In genomic region chr15:67149068-67149841, GRCh38 we compare ENCODE assay signal across 8 cellular contexts.
DNase-seq lines count a peak whose midpoint lies in the region; ATAC-seq and TF ChIP-seq lines count a peak whose summit lies in the region.

No MANE protein-coding gene starts in this region.

- H3K27me3 ChIP-seq in mammary epithelial cell (ENCODE audit: insufficient read depth, low read length), result no peaks in the 10 kb centered on the region
- H3K27me3 ChIP-seq in muscle layer of colon (ENCODE audit: control insufficient read depth in 1 of 2, insufficient read depth in 2 of 2, low read length in 2 of 2), result no peaks in the 10 kb centered on the region

- H3K27ac ChIP-seq in mammary epithelial cell (ENCODE audit: insufficient read depth, low read depth, low read length), result peak overlapping the region; percentile 92
- peak overlapping the region; percentile 12 for H3K27ac ChIP-seq in muscle layer of colon (ENCODE audit: low read depth, low read length)

- CTCF ChIA-PET in mammary epithelial cell (lab: Charles Lee; ENCODE audit: low non-redundant PET), result no interaction called here

- H3K27ac Mint-ChIP-seq in stimulated activated naive CD8-positive, alpha-beta T cell treated with anti-CD3 and anti-CD28 coated beads, Interleukin-15, Interleukin-2, amounts not matched to agents 100 ng/mL and 50 ng/mL, for 24 hours, result peak overlapping the region; percentile 55
- no peak overlapping the region for H3K27ac Mint-ChIP-seq in stimulated activated naive CD8-positive, alpha-beta T cell treated with anti-CD3 and anti-CD28 coated beads, Interleukin-15, amount 100 ng/mL, for 72 hours

- peaks cover 77% of the 10 kb centered on the region for H3K4me1 Mint-ChIP-seq in stimulated activated naive CD8-positive, alpha-beta T cell treated with anti-CD3 and anti-CD28 coated beads, Interleukin-15, Interleukin-2, amounts not matched to agents 100 ng/mL and 50 ng/mL, for 24 hours (ENCODE audit: low read depth)
- peaks cover 76% of the 10 kb centered on the region for H3K4me1 Mint-ChIP-seq in stimulated activated naive CD8-positive, alpha-beta T cell treated with anti-CD3 and anti-CD28 coated beads, Interleukin-15, amount 100 ng/mL, for 72 hours

- no peak for ATAC-seq in stimulated activated naive CD8-positive, alpha-beta T cell treated with anti-CD3 and anti-CD28 coated beads, Interleukin-15, amount 100 ng/mL, for 72 hours
- ATAC-seq in GM19351 (IDR thresholded peaks at IDR 0.05; ENCODE audit: unreplicated experiment), result no peak

- DNase-seq in stimulated activated naive CD8-positive, alpha-beta T cell treated with anti-CD3 and anti-CD28 coated beads, Interleukin-15, amount 100 ng/mL, for 72 hours, result no peak
- no peak for DNase-seq in mammary epithelial cell
- DNase-seq in RPMI8226, result no peak
- no peak for DNase-seq in occipital lobe (lab: John Stamatoyannopoulos, UW)
- DNase-seq in NCI-H2029 treated with DMSO at 0.1 percent for 48 hours (lab: John Stamatoyannopoulos, UW), result no peak

- H3K4me3 Mint-ChIP-seq in stimulated activated naive CD8-positive, alpha-beta T cell treated with anti-CD3 and anti-CD28 coated beads, Interleukin-15, Interleukin-2, amounts not matched to agents 100 ng/mL and 50 ng/mL, for 24 hours, result no peak overlapping the region
- peak overlapping the region in 1 of 2 donors; percentile 51 for H3K4me3 Mint-ChIP-seq in stimulated activated naive CD8-positive, alpha-beta T cell treated with anti-CD3 and anti-CD28 coated beads, Interleukin-15, amount 100 ng/mL, for 72 hours

- TF ChIP-seq CTCF in mammary epithelial cell (conservative IDR thresholded peaks at IDR 0.05 in 1 of 2, IDR thresholded peaks at IDR 0.05 in 1 of 2; ENCODE audit: extremely low read depth in 1 of 2, insufficient read depth in 1 of 2, low read depth in 1 of 2, low read length in 2 of 2), result no peak

- no peaks in the 10 kb centered on the region for H3K27me3 Mint-ChIP-seq in stimulated activated naive CD8-positive, alpha-beta T cell treated with anti-CD3 and anti-CD28 coated beads, Interleukin-15, Interleukin-2, amounts not matched to agents 100 ng/mL and 50 ng/mL, for 24 hours
- no peaks in the 10 kb centered on the region for H3K27me3 Mint-ChIP-seq in stimulated activated naive CD8-positive, alpha-beta T cell treated with anti-CD3 and anti-CD28 coated beads, Interleukin-15, amount 100 ng/mL, for 72 hours

- no peaks in the 10 kb centered on the region for H3K36me3 Mint-ChIP-seq in stimulated activated naive CD8-positive, alpha-beta T cell treated with anti-CD3 and anti-CD28 coated beads, Interleukin-15, Interleukin-2, amounts not matched to agents 100 ng/mL and 50 ng/mL, for 24 hours (ENCODE audit: low read depth)

- H3K36me3 ChIP-seq in mammary epithelial cell (ENCODE audit: insufficient read depth, low read length) (peaks cover 2% of the 10 kb centered on the region), muscle layer of colon (ENCODE audit: insufficient read depth, low read length) (no peaks in the 10 kb centered on the region)

- H3K4me3 ChIP-seq in mammary epithelial cell (replicated peaks in 1 of 3; ENCODE audit: insufficient read depth in 1 of 3, low read depth in 2 of 3, low read length in 3 of 3), result no peak overlapping the region
- no peak overlapping the region for H3K4me3 ChIP-seq in muscle layer of colon (ENCODE audit: low read depth in 1 of 2, low read length in 2 of 2)

- H3K9ac ChIP-seq in mammary epithelial cell (ENCODE audit: insufficient read depth, low read length) (peak overlapping the region; percentile 55), muscle layer of colon (ENCODE audit: low read length) (no peak overlapping the region)

- intact Hi-C loops in mammary epithelial cell (cut with micrococcal nuclease), result loop anchor here (2.0 kb wide), 1 partner anchor 68 kb away; no protein-coding TSS in a partner anchor

- WGBS in mammary epithelial cell (ENCODE audit: low coverage, missing lambda C conversion rate), result 38% methylated on average over 5 of the region's 6 CpGs

- H3K4me1 ChIP-seq in mammary epithelial cell (ENCODE audit: insufficient read depth, low read length) (peaks cover 61% of the 10 kb centered on the region), muscle layer of colon (ENCODE audit: insufficient read depth, low read length) (peaks cover 58% of the 10 kb centered on the region)

- H2AFZ ChIP-seq in mammary epithelial cell (ENCODE audit: low read depth, low read length), result no peak overlapping the region

- H3K9me3 Mint-ChIP-seq in stimulated activated naive CD8-positive, alpha-beta T cell treated with anti-CD3 and anti-CD28 coated beads, Interleukin-15, Interleukin-2, amounts not matched to agents 100 ng/mL and 50 ng/mL, for 24 hours, result no peaks in the 10 kb centered on the region
- H3K9me3 Mint-ChIP-seq in stimulated activated naive CD8-positive, alpha-beta T cell treated with anti-CD3 and anti-CD28 coated beads, Interleukin-15, amount 100 ng/mL, for 72 hours, result no peaks in the 10 kb centered on the region

- H4K20me1 ChIP-seq in mammary epithelial cell (ENCODE audit: insufficient read depth, low read length), result no peaks in the 10 kb centered on the region

- peak overlapping the region; percentile 74 for H3K4me2 ChIP-seq in mammary epithelial cell (ENCODE audit: insufficient read depth, low read depth, low read length)

- dilution Hi-C loops in mammary epithelial cell (cut with HindIII; ENCODE audit: low sequenced_read_pairs), result loop anchor here (5.0 kb wide), 1 partner anchor 78 kb away; no protein-coding TSS in a partner anchor

- in situ Hi-C loops in mammary epithelial cell (cut with MboI; ENCODE audit: low sequenced_read_pairs in 2 of 2), result no loop called here

- BruUV-seq in mammary epithelial cell (replicated peaks; lab: Mats Ljungman, UMichigan), result no TSS peak

- peaks cover 76% of the 10 kb centered on the region for H3K79me2 ChIP-seq in mammary epithelial cell (ENCODE audit: insufficient read depth, low read length)

- no peaks in the 10 kb centered on the region for H3K9me3 ChIP-seq in mammary epithelial cell (replicated peaks; ENCODE audit: insufficient read depth, low read length)
- no peaks in the 10 kb centered on the region for H3K9me3 ChIP-seq in muscle layer of colon (ENCODE audit: low read length)
